Comparison of ENCODE assay signal across 9 cellular contexts in the genomic region with DNA sequence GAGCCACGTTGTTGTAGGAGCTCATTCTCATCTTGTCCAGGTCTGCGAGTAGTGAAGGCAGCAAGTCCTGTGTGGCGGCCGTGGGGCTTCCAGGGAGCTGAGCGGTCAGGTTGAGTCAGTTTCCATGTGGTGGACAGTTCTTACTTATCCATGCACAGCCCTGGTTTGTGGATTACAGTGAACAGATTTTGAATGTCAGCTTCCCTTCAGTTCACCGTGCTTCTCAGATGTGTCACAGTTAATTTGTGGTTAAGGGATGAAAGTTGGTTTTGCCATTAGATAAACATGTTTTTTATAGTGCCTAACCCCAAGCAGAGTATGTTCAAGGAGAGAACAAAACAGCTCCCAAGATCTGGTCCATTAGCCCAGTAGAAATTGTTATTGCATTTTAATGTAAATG.
DNase-seq lines count a peak whose midpoint lies in the region; ATAC-seq and TF ChIP-seq lines count a peak whose summit lies in the region.
"Had no signal": no experiment of that assay in that cellular context is flagged by ENCODE, and none has a peak within 500 bp of the region (broad histone marks: within the 10 kb centered on the region; RNA-seq: fewer than 3 reads in every experiment).

No MANE protein-coding gene starts in this region.

- H4K5ac ChIP-seq in IMR-90 (ENCODE audit: low read depth, low read length), result peak overlapping the region; percentile 65; the same call in 1 of the 2 replicates

- no peaks in the 10 kb centered on the region; the same call in 1 of the 2 replicates for H3K36me3 ChIP-seq in IMR-90 (ENCODE audit: control insufficient read depth, insufficient read depth, low read length)
- peaks cover 0 to 5% (median 0%) of the 10 kb centered on the region in 4 donors for H3K36me3 ChIP-seq in stomach

- H2AK5ac ChIP-seq in IMR-90 (ENCODE audit: low read depth, low read length), result peak overlapping the region; percentile 99

- H3K27ac ChIP-seq in IMR-90 (ENCODE audit: insufficient read depth, low read length) (peak overlapping the region; percentile 77), stomach (no peak overlapping the region)

- intact Hi-C loops in IMR-90 (cut with micrococcal nuclease), result no loop called here
- intact Hi-C loops in stomach (cut with DNase I; ENCODE audit: low total_unique reads), result no loop called here

- H3K9ac ChIP-seq in IMR-90 (ENCODE audit: low read depth, low read length), result no peak overlapping the region

- in situ Hi-C loops in IMR-90 (cut with MboI; ENCODE audit: low sequenced_read_pairs), result no loop called here

- peak overlapping the region in 1 of 2 experiments; percentile 49; a peak in 1 of 4 replicates for H4K8ac ChIP-seq in IMR-90 (ENCODE audit: low read depth in 2 of 2, low read length in 2 of 2)

- H4K91ac ChIP-seq in IMR-90 (ENCODE audit: insufficient read depth, low read depth, low read length), result peak overlapping the region; percentile 67

- peak; percentile 13 for DNase-seq in DMS79 (lab: John Stamatoyannopoulos, UW)
- DNase-seq in IMR-90, result peak; percentile 97
- DNase-seq in astrocyte of the hippocampus (ENCODE audit: low read depth, low spot score), result peak; percentile 91
- DNase-seq in non-pigmented ciliary epithelial cell (ENCODE audit: low read depth), result peak; percentile 83
- DNase-seq in NCI-H2081 (lab: John Stamatoyannopoulos, UW), result no peak
- DNase-seq in stomach, result no peak
- DNase-seq: NCI-H1092 had no signal

- H2AK9ac ChIP-seq in IMR-90 (replicated peaks; ENCODE audit: low read depth, low read length, poor library complexity), result peak overlapping the region; percentile 68

- BruUV-seq in IMR-90 (replicated peaks; lab: Mats Ljungman, UMichigan), result no TSS peak

- no peak overlapping the region for H3K4me3 ChIP-seq in IMR-90 (ENCODE audit: insufficient read depth, low read depth, low read length)
- H3K4me3 ChIP-seq in stomach, result no peak overlapping the region

- no peak for TF ChIP-seq EP300 in stomach (IDR thresholded peaks at IDR 0.05)

- peak overlapping the region; percentile 88; the same call in 1 of the 2 replicates for H2BK20ac ChIP-seq in IMR-90 (ENCODE audit: low read depth, low read length)

- no peaks in the 10 kb centered on the region for H3K9me3 ChIP-seq in IMR-90 (ENCODE audit: control insufficient read depth, insufficient read depth, low read length)
- no peaks in the 10 kb centered on the region for H3K9me3 ChIP-seq in stomach

- H3K4ac ChIP-seq in IMR-90 (ENCODE audit: low read depth, low read length), result peak overlapping the region; percentile 93

- WGBS in IMR-90 (ENCODE audit: extremely low coverage in 2 of 2, insufficient read length in 1 of 2), 2 experiments, result no CpG with 5 or more reads among the region's 6 CpGs
- 70 to 83% (median 76%) methylated on average over 6 of the region's 6 CpGs for WGBS in stomach, 5 donors

- H3K56ac ChIP-seq in IMR-90 (ENCODE audit: extremely low read depth, insufficient read depth, low read length), result no peak overlapping the region

- H3K14ac ChIP-seq in IMR-90 (replicated peaks; ENCODE audit: low read depth, low read length), result 0 out of 2 replicates have a peak overlapping the region, but pooled peaks have one; percentile 39

- CTCF ChIA-PET in IMR-90 (lab: Yijun Ruan, JAX), result interaction anchor here (1.2 to 1.3 kb wide), 2 partner anchors 72 to 218 kb away, joined by 3 to 4 read pairs; no protein-coding TSS in a partner anchor

- dilution Hi-C loops in IMR-90 (cut with HindIII; ENCODE audit: low sequenced_read_pairs, unreplicated experiment), result no loop called here

- H3K4me2 ChIP-seq in IMR-90 (ENCODE audit: low read depth, low read length), result peak overlapping the region; percentile 77

- peak overlapping the region; percentile 83 for H2BK120ac ChIP-seq in IMR-90 (ENCODE audit: low read depth, low read length)

- H3K23ac ChIP-seq in IMR-90 (ENCODE audit: low read depth, low read length), result no peak overlapping the region

- H3K27me3 ChIP-seq in IMR-90 (ENCODE audit: control insufficient read depth, insufficient read depth, low read length), result no peaks in the 10 kb centered on the region
- no peaks in the 10 kb centered on the region for H3K27me3 ChIP-seq in stomach

- H3K4me1 ChIP-seq in IMR-90 (ENCODE audit: control insufficient read depth, insufficient read depth, low read length), result peaks cover 21% of the 10 kb centered on the region
- peaks cover 7 to 14% (median 13%) of the 10 kb centered on the region in 4 donors for H3K4me1 ChIP-seq in stomach

- peaks cover 31% of the 10 kb centered on the region for H3K9me1 ChIP-seq in IMR-90 (ENCODE audit: insufficient read depth, low read length)

- TF ChIP-seq POLR2A in IMR-90 (IDR thresholded peaks at IDR 0.05; ENCODE audit: low read depth, low read length) (no peak), stomach (IDR thresholded peaks at IDR 0.05) (no peak)

- H3K79me1 ChIP-seq in IMR-90 (ENCODE audit: low read depth in 1 of 2, low read length in 2 of 2), result peaks cover 43 to 77% of the 10 kb centered on the region in 2 experiments

- H3K18ac ChIP-seq in IMR-90 (ENCODE audit: low read depth, low read length), result peak overlapping the region; percentile 86; the same call in 1 of the 2 replicates

- POLR2A ChIA-PET in IMR-90 (lab: Charles Lee; ENCODE audit: unreplicated experiment), result no interaction called here

- H2AFZ ChIP-seq in IMR-90 (replicated peaks; ENCODE audit: low read length, poor library complexity), result peak overlapping the region; percentile 82

- H2BK15ac ChIP-seq in IMR-90 (ENCODE audit: low read depth, low read length), result peak overlapping the region; percentile 59; the same call in 1 of the 3 replicates

- peaks cover 13% of the 10 kb centered on the region; the same call in 1 of the 2 replicates for H4K20me1 ChIP-seq in IMR-90 (ENCODE audit: insufficient read depth, low read length)

- TF ChIP-seq CTCF in IMR-90 (conservative IDR thresholded peaks at IDR 0.05; ENCODE audit: low read depth, low read length) (no peak), stomach (IDR thresholded peaks at IDR 0.05) (no peak)

- ATAC-seq in IMR-90 (ENCODE audit: low read depth) (peak; percentile 86), HG03025 (IDR thresholded peaks at IDR 0.05; ENCODE audit: low FRiP score, unreplicated experiment) (no peak)
- ATAC-seq: natural killer cell treated with Interleukin-12 subunit alpha and Interleukin-12 subunit beta and Interleukin-15 and Interleukin-18, amount 100 ng/mL, for 72 hours had no signal

- H2BK5ac ChIP-seq in IMR-90 (ENCODE audit: low read depth, low read length, poor library complexity, severe bottlenecking), result peak overlapping the region; percentile 88

- peak; percentile 21 for TF ChIP-seq RAD21 in IMR-90 (IDR thresholded peaks at IDR 0.05; ENCODE audit: low read length)

TF ChIP-seq in IMR-90, 13 proteins besides CTCF, POLR2A, EP300 and RAD21:
- TF ChIP-seq MXI1 (IDR thresholded peaks at IDR 0.05; ENCODE audit: borderline replicate concordance, low read depth, low read length), result peak; percentile 81
- TF ChIP-seq CHD1 (IDR thresholded peaks at IDR 0.05; ENCODE audit: low read depth, low read length), result no peak
- TF ChIP-seq FOS (IDR thresholded peaks at IDR 0.05; ENCODE audit: low read depth, low read length), result peak; percentile 72; the same call in 1 of the 2 replicates
- TF ChIP-seq, protein P1, sequence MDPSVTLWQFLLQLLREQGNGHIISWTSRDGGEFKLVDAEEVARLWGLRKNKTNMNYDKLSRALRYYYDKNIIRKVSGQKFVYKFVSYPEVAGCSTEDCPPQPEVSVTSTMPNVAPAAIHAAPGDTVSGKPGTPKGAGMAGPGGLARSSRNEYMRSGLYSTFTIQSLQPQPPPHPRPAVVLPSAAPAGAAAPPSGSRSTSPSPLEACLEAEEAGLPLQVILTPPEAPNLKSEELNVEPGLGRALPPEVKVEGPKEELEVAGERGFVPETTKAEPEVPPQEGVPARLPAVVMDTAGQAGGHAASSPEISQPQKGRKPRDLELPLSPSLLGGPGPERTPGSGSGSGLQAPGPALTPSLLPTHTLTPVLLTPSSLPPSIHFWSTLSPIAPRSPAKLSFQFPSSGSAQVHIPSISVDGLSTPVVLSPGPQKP (IDR thresholded peaks at IDR 0.05; ENCODE audit: borderline replicate concordance, low read depth, low read length), result no peak
- TF ChIP-seq, protein P2, sequence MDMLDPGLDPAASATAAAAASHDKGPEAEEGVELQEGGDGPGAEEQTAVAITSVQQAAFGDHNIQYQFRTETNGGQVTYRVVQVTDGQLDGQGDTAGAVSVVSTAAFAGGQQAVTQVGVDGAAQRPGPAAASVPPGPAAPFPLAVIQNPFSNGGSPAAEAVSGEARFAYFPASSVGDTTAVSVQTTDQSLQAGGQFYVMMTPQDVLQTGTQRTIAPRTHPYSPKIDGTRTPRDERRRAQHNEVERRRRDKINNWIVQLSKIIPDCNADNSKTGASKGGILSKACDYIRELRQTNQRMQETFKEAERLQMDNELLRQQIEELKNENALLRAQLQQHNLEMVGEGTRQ (IDR thresholded peaks at IDR 0.05; ENCODE audit: low read depth, low read length), result no peak
- TF ChIP-seq CEBPB (IDR thresholded peaks at IDR 0.05; ENCODE audit: low read depth, low read length), result peak; percentile 1; the same call in 1 of the 2 replicates
- peak; percentile 27; the same call in 1 of the 2 replicates for TF ChIP-seq SMC3 (IDR thresholded peaks at IDR 0.05; ENCODE audit: low read depth, low read length)
- no peak for TF ChIP-seq RFX5 (IDR thresholded peaks at IDR 0.05; ENCODE audit: low read depth, low read length)
- peak; percentile 31 for TF ChIP-seq BHLHE40 (IDR thresholded peaks at IDR 0.05; ENCODE audit: low read depth, low read length)
- TF ChIP-seq RCOR1 (IDR thresholded peaks at IDR 0.05; ENCODE audit: insufficient replicate concordance, low read length), result peak; percentile 77
- TF ChIP-seq NFE2L2 (IDR thresholded peaks at IDR 0.05; ENCODE audit: low read depth, low read length), result no peak
- 0 out of 2 replicates have a peak, but pooled peaks have one; percentile 16 for TF ChIP-seq MAFK (IDR thresholded peaks at IDR 0.05; ENCODE audit: low read depth, low read length)
- 0 out of 2 replicates have a peak, but pooled peaks have one; percentile 26 for TF ChIP-seq MAZ (IDR thresholded peaks at IDR 0.05; ENCODE audit: borderline replicate concordance, low read depth, low read length)
TF ChIP-seq in IMR-90: peak in this region for 8.

Comparison
In these comparisons a context has a peak if more than half of its experiments do, and no peak if none do; other contexts are left out.
1. DNase-seq: peak in DMS79 (single experiment), IMR-90 (single experiment), astrocyte of the hippocampus (single experiment) and non-pigmented ciliary epithelial cell (single experiment); none in NCI-H2081 (0 of 2) and stomach (single experiment).